Comparison of ENCODE assay signal across 24 cellular contexts in the genomic region with DNA sequence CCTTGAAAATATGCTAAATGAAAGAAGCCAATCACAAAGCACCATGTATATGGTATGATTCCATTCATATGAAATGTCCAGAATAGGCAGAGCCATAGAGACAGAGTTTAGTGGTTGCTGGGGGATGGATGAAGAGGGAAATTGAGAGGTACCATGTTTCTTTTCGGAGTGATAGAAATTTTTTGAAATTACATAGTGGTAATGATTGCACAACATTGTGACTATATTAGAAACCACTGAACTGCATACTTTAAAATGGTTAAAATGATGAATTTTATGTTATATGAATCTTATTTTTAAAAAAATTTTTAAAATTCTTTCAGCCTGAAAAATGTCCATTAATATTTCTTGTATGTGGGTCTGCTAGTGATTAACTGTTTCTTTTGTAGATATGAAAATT. TPM values are rescaled to one million over a fixed set of nuclear protein-coding genes. Genes with fewer than 3 reads are reported as not detected.
A peak's percentile ranks its signal among the peaks of the same experiment; 100 is the strongest.
DNase-seq lines count a peak whose midpoint lies in the region; ATAC-seq, FAIRE-seq and TF ChIP-seq lines count a peak whose summit lies in the region.
"Had no signal": no experiment of that assay in that cellular context is flagged by ENCODE, and none has a peak within 500 bp of the region (broad histone marks: within the 10 kb centered on the region; RNA-seq: fewer than 3 reads in every experiment).

No MANE protein-coding gene starts in this region.

- no peak overlapping the region for H4K8ac ChIP-seq in IMR-90 (ENCODE audit: low read depth in 2 of 2, low read length in 2 of 2)

- no peak overlapping the region for H2BK20ac ChIP-seq in IMR-90 (ENCODE audit: low read depth, low read length)

- H3K36me3 ChIP-seq in HepG2 (replicated peaks in 1 of 2; ENCODE audit: control insufficient read depth in 1 of 2, insufficient read depth in 2 of 2, low read length in 2 of 2): no peaks in the 10 kb centered on the region
- H3K36me3 ChIP-seq in right lobe of liver: no peaks in the 10 kb centered on the region
- H3K36me3 ChIP-seq in IMR-90 (ENCODE audit: control insufficient read depth, insufficient read depth, low read length): peaks cover 13% of the 10 kb centered on the region
- H3K36me3 ChIP-seq in left ventricle myocardium inferior: peaks cover 28% of the 10 kb centered on the region
- H3K36me3 ChIP-seq: BE2C had no signal

- H3K18ac ChIP-seq in IMR-90 (ENCODE audit: low read depth, low read length): no peak overlapping the region

- TF ChIP-seq CTCF in HepG2 (CRISPR knock-in tag; IDR thresholded peaks at IDR 0.05) (no peak), right lobe of liver (IDR thresholded peaks at IDR 0.05) (no peak), IMR-90 (conservative IDR thresholded peaks at IDR 0.05; ENCODE audit: low read depth, low read length) (no peak), left ventricle myocardium inferior (IDR thresholded peaks at IDR 0.05; ENCODE audit: borderline replicate concordance) (no peak)

- no peak overlapping the region for H4K5ac ChIP-seq in IMR-90 (ENCODE audit: low read depth, low read length)

- H3K9me3 ChIP-seq in HepG2 (ENCODE audit: low read length) (no peaks in the 10 kb centered on the region), right lobe of liver (no peaks in the 10 kb centered on the region), IMR-90 (ENCODE audit: control insufficient read depth, insufficient read depth, low read length) (no peaks in the 10 kb centered on the region), left ventricle myocardium inferior (replicated peaks) (no peaks in the 10 kb centered on the region)
- H3K9me3 ChIP-seq: A549, BE2C had no signal

- no peak overlapping the region for H2BK15ac ChIP-seq in IMR-90 (ENCODE audit: low read depth, low read length)

- H3K4me2 ChIP-seq in HepG2 (ENCODE audit: low read depth, low read length) (no peak overlapping the region), IMR-90 (ENCODE audit: low read depth, low read length) (no peak overlapping the region)
- H3K4me2 ChIP-seq: A549; BLaER1 treated with 17β-estradiol and CSF1 and Interleukin-3, amounts not matched to agents 10 nM and 100 nM had no signal

- H3K9ac ChIP-seq in HepG2 (ENCODE audit: insufficient read depth, low read depth, low read length): no peak overlapping the region
- H3K9ac ChIP-seq in IMR-90 (ENCODE audit: low read depth, low read length): no peak overlapping the region
- H3K9ac ChIP-seq: BLaER1 treated with 17β-estradiol and CSF1 and Interleukin-3, amounts not matched to agents 10 nM and 100 nM; GM23248 had no signal

- H2AFZ ChIP-seq in HepG2 (ENCODE audit: low read length) (no peak overlapping the region), IMR-90 (replicated peaks; ENCODE audit: low read length, poor library complexity) (no peak overlapping the region)
- H2AFZ ChIP-seq: GM23248 had no signal

- WGBS in HepG2 (ENCODE audit: low lambda C conversion rate): 95% methylated on average over 1 of the region's 1 CpG
- 91% methylated on average over 1 of the region's 1 CpG for WGBS in right lobe of liver (ENCODE audit: insufficient coverage, low coverage, low lambda C conversion rate, missing lambda C conversion rate)
- no CpG with 5 or more reads among the region's 1 CpG for WGBS in IMR-90 (ENCODE audit: extremely low coverage in 2 of 2, insufficient read length in 1 of 2), 2 experiments

- no TSS peak for BruUV-seq in HepG2 (replicated peaks; lab: Mats Ljungman, UMichigan)
- no TSS peak for BruUV-seq in IMR-90 (replicated peaks; lab: Mats Ljungman, UMichigan)

- intact Hi-C loops in HepG2 (cut with micrococcal nuclease; ENCODE audit: unreplicated experiment) (no loop called here), right lobe of liver (cut with DNase I) (no loop called here), IMR-90 (cut with micrococcal nuclease) (no loop called here), left ventricle myocardium inferior (cut with micrococcal nuclease) (no loop called here)

- no peak overlapping the region for H3K23ac ChIP-seq in IMR-90 (ENCODE audit: low read depth, low read length)

- H3K27me3 ChIP-seq in HepG2 (ENCODE audit: control insufficient read depth in 1 of 2, insufficient read depth in 2 of 2, low read length in 2 of 2) (no peaks in the 10 kb centered on the region), right lobe of liver (no peaks in the 10 kb centered on the region), IMR-90 (ENCODE audit: control insufficient read depth, insufficient read depth, low read length) (no peaks in the 10 kb centered on the region), left ventricle myocardium inferior (ENCODE audit: low read depth) (no peaks in the 10 kb centered on the region)
- H3K27me3 ChIP-seq: BE2C; BLaER1 treated with 17β-estradiol and CSF1 and Interleukin-3, amounts not matched to agents 10 nM and 100 nM had no signal

- TF ChIP-seq RAD21 in HepG2 (CRISPR knock-in tag; IDR thresholded peaks at IDR 0.05) (no peak), IMR-90 (IDR thresholded peaks at IDR 0.05; ENCODE audit: low read length) (no peak)

- no peak for TF ChIP-seq EP300 in HepG2 (IDR thresholded peaks at IDR 0.05; ENCODE audit: low read depth in 2 of 2, low read length in 2 of 2)
- no peak for TF ChIP-seq EP300 in HepG2 (CRISPR knock-in tag; IDR thresholded peaks at IDR 0.05; ENCODE audit: borderline replicate concordance)

- no peak overlapping the region for H3K4ac ChIP-seq in IMR-90 (ENCODE audit: low read depth, low read length)

- in situ Hi-C loops in HepG2 (cut with HindIII; ENCODE audit: extremely low pct_ligation_motif_present, low pct_unique_long_range_greater_than_20kb) (no loop called here), IMR-90 (cut with MboI; ENCODE audit: low sequenced_read_pairs) (no loop called here)

- TF ChIP-seq POLR2A in HepG2 (IDR thresholded peaks at IDR 0.05; ENCODE audit: insufficient read depth in 1 of 2, low read depth in 2 of 2, low read length in 2 of 2) (no peak), right lobe of liver (IDR thresholded peaks at IDR 0.05) (no peak), IMR-90 (IDR thresholded peaks at IDR 0.05; ENCODE audit: low read depth, low read length) (no peak)

- H2BK5ac ChIP-seq in IMR-90 (ENCODE audit: low read depth, low read length, poor library complexity, severe bottlenecking): no peak overlapping the region

- H2AK9ac ChIP-seq in IMR-90 (replicated peaks; ENCODE audit: low read depth, low read length, poor library complexity): no peak overlapping the region

- H4K20me1 ChIP-seq in HepG2 (ENCODE audit: insufficient read depth, low read length) (no peaks in the 10 kb centered on the region), IMR-90 (ENCODE audit: insufficient read depth, low read length) (no peaks in the 10 kb centered on the region; the same call in 1 of the 2 replicates)
- H4K20me1 ChIP-seq: BLaER1 treated with 17β-estradiol and CSF1 and Interleukin-3, amounts not matched to agents 10 nM and 100 nM had no signal

- FAIRE-seq in HepG2 (lab: Jason Lieb, UNC): no peak
- FAIRE-seq in islet of Langerhans (lab: Jason Lieb, UNC): peak; percentile 89
- FAIRE-seq: A549, D721Med, GM19239, H1 had no signal

- H3K27ac ChIP-seq in HepG2 (ENCODE audit: extremely low read length, insufficient read depth, low read length) (no peak overlapping the region), right lobe of liver (no peak overlapping the region), IMR-90 (ENCODE audit: insufficient read depth, low read length) (no peak overlapping the region), left ventricle myocardium inferior (replicated peaks) (no peak overlapping the region)
- H3K27ac ChIP-seq: 22Rv1; A549; BLaER1 treated with 17β-estradiol and CSF1 and Interleukin-3, amounts not matched to agents 10 nM and 100 nM; GM23248 had no signal

- dilution Hi-C loops in IMR-90 (cut with HindIII; ENCODE audit: low sequenced_read_pairs, unreplicated experiment): no loop called here

- H3K56ac ChIP-seq in IMR-90 (ENCODE audit: extremely low read depth, insufficient read depth, low read length): no peak overlapping the region

- no peak overlapping the region for H2BK120ac ChIP-seq in IMR-90 (ENCODE audit: low read depth, low read length)

- no peaks in the 10 kb centered on the region for H3K79me1 ChIP-seq in IMR-90 (ENCODE audit: low read depth in 1 of 2, low read length in 2 of 2)

- no peak overlapping the region for H3K14ac ChIP-seq in IMR-90 (replicated peaks; ENCODE audit: low read depth, low read length)

- no peak overlapping the region for H4K91ac ChIP-seq in IMR-90 (ENCODE audit: insufficient read depth, low read depth, low read length)

- CTCF ChIA-PET in HepG2 (lab: Yijun Ruan, JAX; ENCODE audit: low intra/inter-chr PET ratio, low total read pairs) (no interaction called here), IMR-90 (lab: Yijun Ruan, JAX) (no interaction called here)

- POLR2A ChIA-PET in HepG2 (lab: Yijun Ruan, JAX): no interaction called here
- POLR2A ChIA-PET in IMR-90 (lab: Charles Lee; ENCODE audit: unreplicated experiment): no interaction called here

- ATAC-seq in HepG2: no peak
- ATAC-seq in right lobe of liver: no peak
- ATAC-seq in IMR-90 (ENCODE audit: low read depth): no peak
- ATAC-seq: A549, HCT116 had no signal

- DNase-seq in HepG2 (ENCODE audit: low spot score) (no peak), right lobe of liver (no peak), IMR-90 (no peak), left ventricle myocardium inferior (no peak), NCI-H82 (lab: John Stamatoyannopoulos, UW) (no peak)
- DNase-seq: ACHN; AML-193; BE2C; CD4-positive, alpha-beta T cell; CD8-positive, alpha-beta memory T cell; DMS 273 treated with DMSO at 0.1 percent for 48 hours; DMS79; EL; GF-D8; GM23248; H9 had no signal

- H3K9me1 ChIP-seq in IMR-90 (ENCODE audit: insufficient read depth, low read length): 0 out of 2 replicates have a peak, but pooled peaks cover 3% of the 10 kb centered on the region

- H3K4me3 ChIP-seq in HepG2 (replicated peaks in 1 of 3; ENCODE audit: insufficient read depth in 1 of 3, low read depth in 2 of 3, low read length in 3 of 3) (no peak overlapping the region), right lobe of liver (no peak overlapping the region), IMR-90 (ENCODE audit: insufficient read depth, low read depth, low read length) (no peak overlapping the region), left ventricle myocardium inferior (no peak overlapping the region)
- H3K4me3 ChIP-seq: A549; BLaER1 treated with 17β-estradiol and CSF1 and Interleukin-3, amounts not matched to agents 10 nM and 100 nM; GM23248 had no signal

- H2AK5ac ChIP-seq in IMR-90 (ENCODE audit: low read depth, low read length): no peak overlapping the region

- no peaks in the 10 kb centered on the region for H3K79me2 ChIP-seq in HepG2 (ENCODE audit: insufficient read depth, low read length)

- H3K4me1 ChIP-seq in HepG2 (ENCODE audit: insufficient read depth, low read length) (peaks cover 23% of the 10 kb centered on the region), right lobe of liver (peaks cover 0 to 11% (median 0%) of the 10 kb centered on the region in 4 donors), IMR-90 (ENCODE audit: control insufficient read depth, insufficient read depth, low read length) (no peaks in the 10 kb centered on the region), left ventricle myocardium inferior (no peaks in the 10 kb centered on the region)
- H3K4me1 ChIP-seq: A549, BE2C had no signal

RNA-seq across cellular contexts. Expression of a gene that starts 26.1 kb away (rescaled TPM):
- total RNA-seq in HepG2 (2016; rRNA removed; fragmentation: Illumina TruSeq; extraction: Trizol) (60.3 and 76.9 TPM in 2 replicates), right lobe of liver (1 to 10 TPM; 4.6 to 8.8 (median 5.4) TPM), IMR-90 (2012; rRNA removed) (28.7 and 39.4 TPM in 2 replicates), left ventricle myocardium inferior (8.6 TPM)
- total RNA-seq in HepG2 (2016; cell fraction: cytosol; rRNA removed; fragmentation: Illumina TruSeq; extraction: Trizol; ENCODE audit: low read depth): 13.2 TPM in 2 replicates
- total RNA-seq in HepG2 (2016; cell fraction: insoluble cytoplasmic fraction; rRNA removed; fragmentation: Illumina TruSeq; extraction: Trizol): 60.9 and 80.0 TPM in 2 replicates
- 32.4 and 33.9 TPM in 2 replicates for total RNA-seq in HepG2 (2016; cell fraction: membrane; rRNA removed; fragmentation: Illumina TruSeq; extraction: Trizol)
- 36.9 and 43.2 TPM in 2 replicates for total RNA-seq in HepG2 (2016; cell fraction: nucleus; rRNA removed; fragmentation: Illumina TruSeq; extraction: Trizol)
- polyA plus RNA-seq in HepG2 (2011; rRNA removed) (13.4 and 15.9 TPM in 2 replicates), IMR-90 (2012; rRNA removed) (17.9 and 20.0 TPM in 2 replicates)
- polyA plus RNA-seq in HepG2 (2011; cell fraction: cytosol; rRNA removed): 11.3 and 11.9 TPM in 2 replicates
- 35.4 and 37.6 TPM in 2 replicates for polyA plus RNA-seq in HepG2 (2011; cell fraction: nucleus; rRNA removed)
- 13.4 and 16.3 TPM in 2 replicates for polyA plus RNA-seq in HepG2 (2012)
- 9.4 and 10.9 TPM in 2 replicates for polyA plus RNA-seq in HepG2 (2016; cell fraction: cytosol; fragmentation: Illumina TruSeq; extraction: Trizol; ENCODE audit: low read depth)
- 60.5 and 63.2 TPM in 2 replicates for polyA plus RNA-seq in HepG2 (2016; cell fraction: insoluble cytoplasmic fraction; fragmentation: Illumina TruSeq; extraction: Trizol; ENCODE audit: low read depth)
- 19.3 and 19.6 TPM in 2 replicates for polyA plus RNA-seq in HepG2 (2016; cell fraction: membrane; fragmentation: Illumina TruSeq; extraction: Trizol; ENCODE audit: low read depth)
- 59.2 and 60.2 TPM in 2 replicates for polyA plus RNA-seq in HepG2 (2016; cell fraction: nucleus; fragmentation: Illumina TruSeq; extraction: Trizol; ENCODE audit: insufficient read depth, low read depth)
- polyA minus RNA-seq in HepG2 (2011; rRNA and poly(A)+ RNA removed; ENCODE audit: low replicate concordance): 17.9 and 39.2 TPM in 2 replicates
- 6.5 and 8.3 TPM in 2 replicates for polyA minus RNA-seq in HepG2 (2011; cell fraction: cytosol; rRNA and poly(A)+ RNA removed)
- polyA minus RNA-seq in HepG2 (2011; cell fraction: nucleus; rRNA and poly(A)+ RNA removed): 35.7 and 36.1 TPM in 2 replicates
- 7.6 and 13.4 TPM in 2 replicates for polyA plus RNA-seq in IMR-90 (2012; cell fraction: cytosol; rRNA removed)
- 12.9 and 28.1 TPM in 2 replicates for polyA plus RNA-seq in IMR-90 (2012; cell fraction: nucleus; rRNA removed; ENCODE audit: low replicate concordance)

RNA-seq across cellular contexts. Expression of a gene that starts 31.5 kb away (rescaled TPM):
- total RNA-seq in HepG2 (2016; rRNA removed; fragmentation: Illumina TruSeq; extraction: Trizol) (135 and 189 TPM in 2 replicates), right lobe of liver (10 to 100 TPM; 40.5 to 58.4 (median 48.6) TPM), IMR-90 (2012; rRNA removed) (45.3 and 66.1 TPM in 2 replicates), left ventricle myocardium inferior (102 TPM)
- total RNA-seq in HepG2 (2016; cell fraction: cytosol; rRNA removed; fragmentation: Illumina TruSeq; extraction: Trizol; ENCODE audit: low read depth): 45.7 and 60.1 TPM in 2 replicates
- total RNA-seq in HepG2 (2016; cell fraction: insoluble cytoplasmic fraction; rRNA removed; fragmentation: Illumina TruSeq; extraction: Trizol): 136 and 203 TPM in 2 replicates
- total RNA-seq in HepG2 (2016; cell fraction: membrane; rRNA removed; fragmentation: Illumina TruSeq; extraction: Trizol): 93.5 and 107 TPM in 2 replicates
- total RNA-seq in HepG2 (2016; cell fraction: nucleus; rRNA removed; fragmentation: Illumina TruSeq; extraction: Trizol): 46.1 and 51.7 TPM in 2 replicates
- polyA plus RNA-seq in HepG2 (2011; rRNA removed) (70.1 and 70.8 TPM in 2 replicates), IMR-90 (2012; rRNA removed) (62.4 and 75.5 TPM in 2 replicates)
- polyA plus RNA-seq in HepG2 (2011; cell fraction: cytosol; rRNA removed): 71.9 and 101 TPM in 2 replicates
- 47.7 and 52.2 TPM in 2 replicates for polyA plus RNA-seq in HepG2 (2011; cell fraction: nucleus; rRNA removed)
- polyA plus RNA-seq in HepG2 (2012): 46.9 and 60.5 TPM in 2 replicates
- 72.0 and 95.9 TPM in 2 replicates for polyA plus RNA-seq in HepG2 (2016; cell fraction: cytosol; fragmentation: Illumina TruSeq; extraction: Trizol; ENCODE audit: low read depth)
- 178 and 185 TPM in 2 replicates for polyA plus RNA-seq in HepG2 (2016; cell fraction: insoluble cytoplasmic fraction; fragmentation: Illumina TruSeq; extraction: Trizol; ENCODE audit: low read depth)
- polyA plus RNA-seq in HepG2 (2016; cell fraction: membrane; fragmentation: Illumina TruSeq; extraction: Trizol; ENCODE audit: low read depth): 98.6 and 105 TPM in 2 replicates
- 94.8 and 101 TPM in 2 replicates for polyA plus RNA-seq in HepG2 (2016; cell fraction: nucleus; fragmentation: Illumina TruSeq; extraction: Trizol; ENCODE audit: insufficient read depth, low read depth)
- 139 and 229 TPM in 2 replicates for polyA minus RNA-seq in HepG2 (2011; rRNA and poly(A)+ RNA removed; ENCODE audit: low replicate concordance)
- 44.1 TPM in 2 replicates for polyA minus RNA-seq in HepG2 (2011; cell fraction: cytosol; rRNA and poly(A)+ RNA removed)
- 27.9 and 35.8 TPM in 2 replicates for polyA minus RNA-seq in HepG2 (2011; cell fraction: nucleus; rRNA and poly(A)+ RNA removed)
- 74.7 and 99.9 TPM in 2 replicates for polyA plus RNA-seq in IMR-90 (2012; cell fraction: cytosol; rRNA removed)
- 27.3 and 62.8 TPM in 2 replicates for polyA plus RNA-seq in IMR-90 (2012; cell fraction: nucleus; rRNA removed; ENCODE audit: low replicate concordance)

RNA-seq across cellular contexts. Expression of a gene that starts 53.1 kb away (rescaled TPM):
- 9.1 and 9.3 TPM in 2 replicates for total RNA-seq in HepG2 (2016; rRNA removed; fragmentation: Illumina TruSeq; extraction: Trizol)
- 8.8 and 9.0 TPM in 2 replicates for total RNA-seq in HepG2 (2016; cell fraction: cytosol; rRNA removed; fragmentation: Illumina TruSeq; extraction: Trizol; ENCODE audit: low read depth)
- 7.4 and 8.3 TPM in 2 replicates for total RNA-seq in HepG2 (2016; cell fraction: insoluble cytoplasmic fraction; rRNA removed; fragmentation: Illumina TruSeq; extraction: Trizol)
- 14.6 and 16.2 TPM in 2 replicates for total RNA-seq in HepG2 (2016; cell fraction: membrane; rRNA removed; fragmentation: Illumina TruSeq; extraction: Trizol)
- 5.7 and 8.2 TPM in 2 replicates for total RNA-seq in HepG2 (2016; cell fraction: nucleus; rRNA removed; fragmentation: Illumina TruSeq; extraction: Trizol)
- polyA plus RNA-seq in HepG2 (2011; rRNA removed): 14.7 and 16.8 TPM in 2 replicates
- 11.4 and 15.6 TPM in 2 replicates for polyA plus RNA-seq in HepG2 (2011; cell fraction: cytosol; rRNA removed)
- polyA plus RNA-seq in HepG2 (2011; cell fraction: nucleus; rRNA removed): 16.3 and 16.9 TPM in 2 replicates
- polyA plus RNA-seq in HepG2 (2012): 8.6 and 10.6 TPM in 2 replicates
- 9.0 and 10.7 TPM in 2 replicates for polyA plus RNA-seq in HepG2 (2016; cell fraction: cytosol; fragmentation: Illumina TruSeq; extraction: Trizol; ENCODE audit: low read depth)
- polyA plus RNA-seq in HepG2 (2016; cell fraction: insoluble cytoplasmic fraction; fragmentation: Illumina TruSeq; extraction: Trizol; ENCODE audit: low read depth): 8.7 and 8.9 TPM in 2 replicates
- polyA plus RNA-seq in HepG2 (2016; cell fraction: membrane; fragmentation: Illumina TruSeq; extraction: Trizol; ENCODE audit: low read depth): 14.0 and 17.5 TPM in 2 replicates
- polyA plus RNA-seq in HepG2 (2016; cell fraction: nucleus; fragmentation: Illumina TruSeq; extraction: Trizol; ENCODE audit: insufficient read depth, low read depth): 12.3 and 15.2 TPM in 2 replicates
- 10.6 and 13.2 TPM in 2 replicates for polyA minus RNA-seq in HepG2 (2011; rRNA and poly(A)+ RNA removed; ENCODE audit: low replicate concordance)
- polyA minus RNA-seq in HepG2 (2011; cell fraction: cytosol; rRNA and poly(A)+ RNA removed): 6.1 and 10.5 TPM in 2 replicates
- polyA minus RNA-seq in HepG2 (2011; cell fraction: nucleus; rRNA and poly(A)+ RNA removed): 9.9 and 15.8 TPM in 2 replicates
- 10 to 100 TPM in 4 of 6 experiments, 1 to 10 TPM in 2; 9.2 to 19.9 (median 13.8) TPM for total RNA-seq in right lobe of liver
- 22.8 and 28.3 TPM in 2 replicates for total RNA-seq in IMR-90 (2012; rRNA removed)
- polyA plus RNA-seq in IMR-90 (2012; rRNA removed): 18.2 and 21.7 TPM in 2 replicates
- 7.8 and 13.5 TPM in 2 replicates for polyA plus RNA-seq in IMR-90 (2012; cell fraction: cytosol; rRNA removed)
- polyA plus RNA-seq in IMR-90 (2012; cell fraction: nucleus; rRNA removed; ENCODE audit: low replicate concordance): 18.6 and 45.4 TPM in 2 replicates
- total RNA-seq in left ventricle myocardium inferior: 14.0 TPM

RNA-seq across cellular contexts. Expression of a gene that starts 53.2 kb away (rescaled TPM):
- 27.6 and 41.8 TPM in 2 replicates for total RNA-seq in HepG2 (2016; rRNA removed; fragmentation: Illumina TruSeq; extraction: Trizol)
- 3.5 and 4.7 TPM in 2 replicates for total RNA-seq in HepG2 (2016; cell fraction: cytosol; rRNA removed; fragmentation: Illumina TruSeq; extraction: Trizol; ENCODE audit: low read depth)
- total RNA-seq in HepG2 (2016; cell fraction: insoluble cytoplasmic fraction; rRNA removed; fragmentation: Illumina TruSeq; extraction: Trizol): 26.8 and 41.9 TPM in 2 replicates
- 6.3 and 7.0 TPM in 2 replicates for total RNA-seq in HepG2 (2016; cell fraction: membrane; rRNA removed; fragmentation: Illumina TruSeq; extraction: Trizol)
- total RNA-seq in HepG2 (2016; cell fraction: nucleus; rRNA removed; fragmentation: Illumina TruSeq; extraction: Trizol): 25.6 and 27.8 TPM in 2 replicates
- 17.4 and 21.5 TPM in 2 replicates for polyA plus RNA-seq in HepG2 (2011; rRNA removed)
- 12.4 and 14.5 TPM in 2 replicates for polyA plus RNA-seq in HepG2 (2011; cell fraction: cytosol; rRNA removed)
- polyA plus RNA-seq in HepG2 (2011; cell fraction: nucleus; rRNA removed): 12.0 and 12.2 TPM in 2 replicates
- polyA plus RNA-seq in HepG2 (2012): 13.6 and 15.8 TPM in 2 replicates
- 2.1 and 2.2 TPM in 2 replicates for polyA plus RNA-seq in HepG2 (2016; cell fraction: cytosol; fragmentation: Illumina TruSeq; extraction: Trizol; ENCODE audit: low read depth)
- polyA plus RNA-seq in HepG2 (2016; cell fraction: insoluble cytoplasmic fraction; fragmentation: Illumina TruSeq; extraction: Trizol; ENCODE audit: low read depth): 39.7 and 42.6 TPM in 2 replicates
- 3.0 and 3.6 TPM in 2 replicates for polyA plus RNA-seq in HepG2 (2016; cell fraction: membrane; fragmentation: Illumina TruSeq; extraction: Trizol; ENCODE audit: low read depth)
- polyA plus RNA-seq in HepG2 (2016; cell fraction: nucleus; fragmentation: Illumina TruSeq; extraction: Trizol; ENCODE audit: insufficient read depth, low read depth): 23.4 and 24.6 TPM in 2 replicates
- polyA minus RNA-seq in HepG2 (2011; rRNA and poly(A)+ RNA removed; ENCODE audit: low replicate concordance): 23.9 and 37.6 TPM in 2 replicates
- 14.0 and 18.4 TPM in 2 replicates for polyA minus RNA-seq in HepG2 (2011; cell fraction: cytosol; rRNA and poly(A)+ RNA removed)
- 41.2 and 47.6 TPM in 2 replicates for polyA minus RNA-seq in HepG2 (2011; cell fraction: nucleus; rRNA and poly(A)+ RNA removed)
- total RNA-seq in right lobe of liver: 10 to 100 TPM in 5 of 6 experiments, 1 to 10 TPM in 1; 8.8 to 21.2 (median 11.7) TPM
- 32.8 and 36.9 TPM in 2 replicates for total RNA-seq in IMR-90 (2012; rRNA removed)
- polyA plus RNA-seq in IMR-90 (2012; rRNA removed): 19.3 and 22.1 TPM in 2 replicates
- 7.3 and 7.6 TPM in 2 replicates for polyA plus RNA-seq in IMR-90 (2012; cell fraction: cytosol; rRNA removed)
- polyA plus RNA-seq in IMR-90 (2012; cell fraction: nucleus; rRNA removed; ENCODE audit: low replicate concordance): 5.6 and 21.2 TPM in 2 replicates
- total RNA-seq in left ventricle myocardium inferior: 15.8 TPM
